In the genomic region with DNA sequence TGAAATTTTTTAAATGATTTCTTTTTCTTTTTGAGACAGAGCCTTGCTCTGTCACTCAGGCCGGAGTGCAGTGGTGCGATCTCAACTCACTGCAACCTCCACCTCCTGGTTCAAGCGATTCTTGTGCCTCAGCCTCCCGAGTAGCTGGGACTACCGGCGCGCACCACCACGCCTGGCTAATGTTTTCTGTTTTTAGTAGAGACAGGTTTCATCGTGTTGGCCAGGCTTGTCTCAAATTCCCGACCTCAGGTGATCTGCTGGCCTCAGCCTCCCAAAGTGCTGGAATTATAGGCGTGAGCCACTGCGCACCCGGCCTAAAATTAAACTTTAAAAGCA, we compare ENCODE assay signal across 8 cellular contexts. TPM values are rescaled to one million over a fixed set of nuclear protein-coding genes. Genes with fewer than 3 reads are reported as not detected.
DNase-seq lines count a peak whose midpoint lies in the region; ATAC-seq and TF ChIP-seq lines count a peak whose summit lies in the region.
"Not testable (repeated sequence)": the region's sequence is repeated elsewhere in the genome, so short reads cannot be mapped to it uniquely, and the experiment has no call there.

No MANE protein-coding gene starts in this region.

- H3K27me3 Mint-ChIP-seq in activated CD4-positive, alpha-beta memory T cell treated with anti-CD3 and anti-CD28 coated beads for 36 hours; progenitor cell of endocrine pancreas: not testable (repeated sequence)

- not testable (repeated sequence) for TF ChIP-seq POLR2A in NB4 (IDR thresholded peaks at IDR 0.05; ENCODE audit: extremely low read depth, insufficient read length); breast epithelium (IDR thresholded peaks at IDR 0.05)

- not testable (repeated sequence) for TF ChIP-seq CTCF in GM06990 (IDR thresholded peaks at IDR 0.05; ENCODE audit: insufficient read depth, low read length, poor library complexity, severe bottlenecking); NB4 (IDR thresholded peaks at IDR 0.05; ENCODE audit: low read depth, low read length); breast epithelium (IDR thresholded peaks at IDR 0.05); fibroblast of pulmonary artery (IDR thresholded peaks at IDR 0.05; ENCODE audit: low read length, missing control alignments); lower lobe of right lung (IDR thresholded peaks at IDR 0.05); progenitor cell of endocrine pancreas (IDR thresholded peaks at IDR 0.05; ENCODE audit: unreplicated experiment)

- not testable (repeated sequence) for H3K27ac Mint-ChIP-seq in activated CD4-positive, alpha-beta memory T cell treated with anti-CD3 and anti-CD28 coated beads for 36 hours
- peak overlapping the region; percentile 69 for H3K27ac Mint-ChIP-seq in progenitor cell of endocrine pancreas

- not testable (repeated sequence) for H3K9me3 ChIP-seq in breast epithelium, lower lobe of right lung

- H3K36me3 Mint-ChIP-seq in activated CD4-positive, alpha-beta memory T cell treated with anti-CD3 and anti-CD28 coated beads for 36 hours: peaks cover 17% of the 10 kb centered on the region
- not testable (repeated sequence) for H3K36me3 Mint-ChIP-seq in progenitor cell of endocrine pancreas (ENCODE audit: insufficient read depth)

- not testable (repeated sequence) for DNase-seq in GM06990 (ENCODE audit: extremely low read depth, insufficient read length); NB4 (ENCODE audit: low read depth); activated CD4-positive, alpha-beta memory T cell treated with anti-CD3 and anti-CD28 coated beads for 36 hours; breast epithelium (ENCODE audit: low spot score in 2 of 2); fibroblast of pulmonary artery (ENCODE audit: low read depth); lower lobe of right lung; progenitor cell of endocrine pancreas (ENCODE audit: low spot score, unreplicated experiment)

- CTCF ChIA-PET in activated CD4-positive, alpha-beta memory T cell treated with anti-CD3 and anti-CD28 coated beads for 36 hours (lab: Charles Lee): interaction anchor here (1.8 kb wide), 1 partner anchor 12 kb away, joined by 6 read pairs; no protein-coding TSS in a partner anchor

- not testable (repeated sequence) for H3K36me3 ChIP-seq in GM06990 (ENCODE audit: control insufficient read depth, insufficient read depth, low read length); breast epithelium; lower lobe of right lung; urinary bladder (ENCODE audit: insufficient read depth)

- peaks cover 53% of the 10 kb centered on the region for H3K4me1 Mint-ChIP-seq in activated CD4-positive, alpha-beta memory T cell treated with anti-CD3 and anti-CD28 coated beads for 36 hours (ENCODE audit: low read depth)
- peaks cover 32% of the 10 kb centered on the region for H3K4me1 Mint-ChIP-seq in progenitor cell of endocrine pancreas (ENCODE audit: low read depth)

- 85% methylated on average over 13 of the region's 13 CpGs for WGBS in urinary bladder

- peak overlapping the region; percentile 95 for H3K4me3 ChIP-seq in GM06990 (replicated peaks; ENCODE audit: low read depth, low read length)
- H3K4me3 ChIP-seq in NB4 (ENCODE audit: low read depth, low read length): peak overlapping the region; percentile 83
- peak overlapping the region; percentile 86 to 96 (median 94) for H3K4me3 ChIP-seq in breast epithelium
- peak overlapping the region; percentile 88 for H3K4me3 ChIP-seq in fibroblast of pulmonary artery (replicated peaks; ENCODE audit: low read depth, low read length)
- peak overlapping the region; percentile 96 for H3K4me3 ChIP-seq in lower lobe of right lung
- H3K4me3 ChIP-seq in urinary bladder (ENCODE audit: low read depth, low read length): peak overlapping the region; percentile 74

- not testable (repeated sequence) for H3K9me3 Mint-ChIP-seq in activated CD4-positive, alpha-beta memory T cell treated with anti-CD3 and anti-CD28 coated beads for 36 hours; progenitor cell of endocrine pancreas (ENCODE audit: low read depth)

- POLR2A ChIA-PET in activated CD4-positive, alpha-beta memory T cell treated with anti-CD3 and anti-CD28 coated beads for 36 hours (lab: Charles Lee): interaction anchor here (0.6 kb wide), 2 partner anchors 311 to 1523 kb away, joined by 3 read pairs; no protein-coding TSS in a partner anchor

- intact Hi-C loops in activated CD4-positive, alpha-beta memory T cell treated with anti-CD3 and anti-CD28 coated beads for 36 hours (cut with micrococcal nuclease): loop anchor here (2.0 to 5.0 kb wide), 2 partner anchors 64 to 1364 kb away; a partner anchor contains a TSS
- intact Hi-C loops in breast epithelium (cut with DNase I; ENCODE audit: low total_unique reads); lower lobe of right lung (cut with DNase I): not testable (repeated sequence)

- not testable (repeated sequence) for H3K4me1 ChIP-seq in breast epithelium; urinary bladder (ENCODE audit: insufficient read depth)
- H3K4me1 ChIP-seq in lower lobe of right lung: peaks cover 34% of the 10 kb centered on the region

- ATAC-seq in lower lobe of right lung: not testable (repeated sequence)

- H3K27ac ChIP-seq in breast epithelium; lower lobe of right lung; urinary bladder (ENCODE audit: low read depth): not testable (repeated sequence)

- H3K27me3 ChIP-seq in GM06990 (replicated peaks; ENCODE audit: control insufficient read depth, insufficient read depth, low read length); breast epithelium; lower lobe of right lung (ENCODE audit: low read depth): not testable (repeated sequence)

- peak overlapping the region; percentile 81 for H3K4me3 Mint-ChIP-seq in activated CD4-positive, alpha-beta memory T cell treated with anti-CD3 and anti-CD28 coated beads for 36 hours
- H3K4me3 Mint-ChIP-seq in progenitor cell of endocrine pancreas (ENCODE audit: low read depth): peak overlapping the region; percentile 79

RNA-seq across cellular contexts. Expression of a gene that starts 1.4 kb away (rescaled TPM):
- total RNA-seq in activated CD4-positive, alpha-beta memory T cell treated with anti-CD3 and anti-CD28 coated beads for 36 hours: 10 to 100 TPM; 20.6 to 22.1 TPM
- 10 to 100 TPM; 14.2 to 24.4 (median 18.4) TPM for total RNA-seq in breast epithelium
- 13.3 TPM for total RNA-seq in lower lobe of right lung
- total RNA-seq in progenitor cell of endocrine pancreas: 33.1 and 39.2 TPM in 2 replicates
- total RNA-seq in urinary bladder: 26.8 TPM
- 11.2 TPM for polyA plus RNA-seq in urinary bladder
